Comparison of ENCODE assay signal across 16 cellular contexts in the genomic region with DNA sequence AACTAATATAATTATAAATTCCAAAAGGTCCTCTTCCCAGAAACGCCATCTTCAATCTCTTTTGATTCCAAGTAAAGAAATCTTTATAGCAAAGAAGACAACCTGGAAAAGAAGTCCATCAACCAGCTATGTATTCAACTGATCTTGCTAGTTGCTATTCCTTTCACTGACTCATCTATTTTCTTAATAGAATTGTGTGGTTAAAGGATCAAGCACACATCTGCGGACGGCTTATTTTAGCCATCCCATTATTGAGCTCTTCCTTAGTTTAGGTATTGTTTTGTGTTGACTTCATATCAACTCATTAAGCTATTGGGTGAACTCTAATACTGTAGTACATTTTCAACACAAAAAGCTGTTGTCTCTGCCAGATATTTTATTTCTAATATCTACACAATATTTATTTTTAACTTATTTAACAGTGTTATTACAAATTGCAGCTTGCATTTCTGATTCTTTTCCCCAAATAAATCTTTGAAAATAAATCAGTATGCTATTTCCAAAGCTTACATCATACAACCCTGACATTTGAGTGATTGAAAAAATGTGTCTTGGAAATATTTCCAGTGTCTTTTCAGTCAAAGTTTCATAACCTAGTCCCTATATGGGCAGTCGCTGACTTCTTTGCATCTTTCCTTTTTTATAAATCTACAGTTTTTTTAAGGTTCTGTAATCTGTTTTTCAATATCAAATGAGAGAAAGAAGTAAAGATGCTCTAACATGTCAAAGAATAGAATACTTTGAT.
DNase-seq lines count a peak whose midpoint lies in the region; ATAC-seq and TF ChIP-seq lines count a peak whose summit lies in the region.
"Had no signal": no experiment of that assay in that cellular context is flagged by ENCODE, and none has a peak within 500 bp of the region (broad histone marks: within the 10 kb centered on the region; RNA-seq: fewer than 3 reads in every experiment).

No MANE protein-coding gene starts in this region.

- no peak for DNase-seq in left ventricle myocardium inferior
- no peak for DNase-seq in right cardiac atrium
- DNase-seq in fibroblast of gingiva (ENCODE audit: low read depth), result peak; percentile 37
- DNase-seq in iris pigment epithelial cell (ENCODE audit: low read depth), result peak; percentile 31
- no peak for DNase-seq in osteocyte (ENCODE audit: extremely low spot score, unreplicated experiment)
- DNase-seq in NCI-H2029 treated with DMSO at 0.1 percent for 48 hours (lab: John Stamatoyannopoulos, UW), result no peak
- DNase-seq in NAMALWA (ENCODE audit: low spot score), result no peak
- no peak for DNase-seq in KG1 (lab: John Stamatoyannopoulos, UW)
- DNase-seq: 8988T; AML-193; CD8-positive, alpha-beta memory T cell; DMS53; GF-D8; HCEC 1CT; HFFc6 had no signal

- H3K4me1 ChIP-seq in left ventricle myocardium inferior (peaks cover 9% of the 10 kb centered on the region), right cardiac atrium (ENCODE audit: control insufficient read depth, insufficient read depth, low read length) (peaks cover 2% of the 10 kb centered on the region)

- peaks cover 21% of the 10 kb centered on the region for H3K4me1 Mint-ChIP-seq in osteocyte (ENCODE audit: unreplicated experiment)
- H3K4me1 Mint-ChIP-seq: CD8-positive, alpha-beta memory T cell had no signal

- WGBS in right cardiac atrium, result 70% methylated on average over 4 of the region's 4 CpGs

- no peak overlapping the region for H3K4me3 ChIP-seq in left ventricle myocardium inferior
- H3K4me3 ChIP-seq in right cardiac atrium (ENCODE audit: low read length), result no peak overlapping the region
- H3K4me3 ChIP-seq: BLaER1 had no signal

- H3K4me3 Mint-ChIP-seq in osteocyte (ENCODE audit: unreplicated experiment), result no peak overlapping the region
- H3K4me3 Mint-ChIP-seq: CD8-positive, alpha-beta memory T cell; HFFc6 had no signal

- peak overlapping the region; percentile 58 for H3K27ac ChIP-seq in left ventricle myocardium inferior (replicated peaks)
- no peak overlapping the region for H3K27ac ChIP-seq in right cardiac atrium (ENCODE audit: low read length)
- H3K27ac ChIP-seq: BLaER1 had no signal

- H3K9me3 Mint-ChIP-seq in osteocyte (ENCODE audit: unreplicated experiment), result peaks cover 4% of the 10 kb centered on the region
- H3K9me3 Mint-ChIP-seq: CD8-positive, alpha-beta memory T cell had no signal

- H3K27me3 ChIP-seq in left ventricle myocardium inferior (ENCODE audit: low read depth) (no peaks in the 10 kb centered on the region), right cardiac atrium (ENCODE audit: control insufficient read depth, insufficient read depth) (no peaks in the 10 kb centered on the region)
- H3K27me3 ChIP-seq: BLaER1 had no signal

- TF ChIP-seq CTCF in left ventricle myocardium inferior (IDR thresholded peaks at IDR 0.05; ENCODE audit: borderline replicate concordance) (no peak), osteocyte (IDR thresholded peaks at IDR 0.05) (no peak)

- ATAC-seq in right cardiac atrium, result no peak

- H3K27ac Mint-ChIP-seq in osteocyte (ENCODE audit: unreplicated experiment), result peak overlapping the region; percentile 56
- H3K27ac Mint-ChIP-seq: CD8-positive, alpha-beta memory T cell; HFFc6 had no signal

- H3K36me3 Mint-ChIP-seq in osteocyte (ENCODE audit: unreplicated experiment), result peaks cover 3% of the 10 kb centered on the region

- intact Hi-C loops in left ventricle myocardium inferior (cut with micrococcal nuclease) (no loop called here), right cardiac atrium (cut with DNase I) (no loop called here)

- no peaks in the 10 kb centered on the region for H3K36me3 ChIP-seq in left ventricle myocardium inferior
- H3K36me3 ChIP-seq: BLaER1 had no signal

- H3K27me3 Mint-ChIP-seq in osteocyte (ENCODE audit: unreplicated experiment), result no peaks in the 10 kb centered on the region
- H3K27me3 Mint-ChIP-seq: CD8-positive, alpha-beta memory T cell had no signal

- H3K9me3 ChIP-seq in left ventricle myocardium inferior (replicated peaks) (peaks cover 3% of the 10 kb centered on the region), right cardiac atrium (ENCODE audit: control insufficient read depth, low read length) (no peaks in the 10 kb centered on the region)

Comparison
In these comparisons a context has a peak if more than half of its experiments do, and no peak if none do; other contexts are left out.
1. DNase-seq: peak in fibroblast of gingiva (single experiment) and iris pigment epithelial cell (single experiment); none in left ventricle myocardium inferior (single experiment), right cardiac atrium (0 of 3), osteocyte (single experiment), NCI-H2029 treated with DMSO at 0.1 percent for 48 hours (single experiment), NAMALWA (single experiment) and KG1 (single experiment).